21 cellular contexts compared by ENCODE assay signal in the genomic region with DNA sequence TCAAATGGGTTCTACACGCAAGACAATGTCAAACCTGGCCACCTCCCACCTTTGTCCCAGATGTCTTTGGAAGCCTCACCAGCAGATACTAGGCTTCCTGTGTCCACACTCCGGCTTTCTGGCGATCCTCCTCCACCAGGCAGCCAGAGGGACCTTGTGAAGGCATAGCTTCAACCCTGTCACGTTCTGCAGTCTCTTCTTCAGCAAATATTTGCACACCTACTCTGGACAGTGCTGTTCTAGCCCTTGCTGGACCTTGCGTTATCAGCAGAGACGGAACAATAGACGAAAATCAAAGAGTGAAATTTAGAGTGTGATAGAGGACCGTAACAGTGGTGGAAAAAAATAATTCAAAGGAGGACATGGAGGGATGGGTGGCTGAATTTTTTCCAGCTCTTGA. TPM values are rescaled to one million over a fixed set of nuclear protein-coding genes. Genes with fewer than 3 reads are reported as not detected.
DNase-seq lines count a peak whose midpoint lies in the region; ATAC-seq, FAIRE-seq and TF ChIP-seq lines count a peak whose summit lies in the region.
"Had no signal": no experiment of that assay in that cellular context is flagged by ENCODE, and none has a peak within 500 bp of the region (broad histone marks: within the 10 kb centered on the region; RNA-seq: fewer than 3 reads in every experiment).

No MANE protein-coding gene starts in this region.

- no peak overlapping the region for H3K4me3 Mint-ChIP-seq in progenitor cell of endocrine pancreas (ENCODE audit: low read depth)
- H3K4me3 Mint-ChIP-seq: CD4-positive, alpha-beta memory T cell had no signal

- H3K4me2 ChIP-seq in H1 (ENCODE audit: insufficient read depth in 1 of 2, low read depth in 2 of 2, low read length in 2 of 2) (no peak overlapping the region), mesendoderm (ENCODE audit: low read length) (no peak overlapping the region)

- H3K79me1 ChIP-seq in H1 (ENCODE audit: low read depth, low read length) (no peaks in the 10 kb centered on the region), mesendoderm (ENCODE audit: low read length) (no peaks in the 10 kb centered on the region)

- 0 out of 7 replicates have a peak, but pooled peaks cover 0 to 1% (median 0%) of the 10 kb centered on the region in 4 experiments for H3K27me3 ChIP-seq in H1 (replicated peaks in 1 of 4; ENCODE audit: control insufficient read depth in 3 of 4, extremely low read depth in 1 of 4, insufficient read depth in 3 of 4, low read length in 3 of 4)
- no peaks in the 10 kb centered on the region for H3K27me3 ChIP-seq in mesendoderm (ENCODE audit: insufficient read depth, low read length, poor library complexity)
- no peaks in the 10 kb centered on the region for H3K27me3 ChIP-seq in testis

- H3K4me1 ChIP-seq in H1 (replicated peaks in 1 of 4; ENCODE audit: control insufficient read depth in 3 of 4, insufficient read depth in 4 of 4, low read length in 3 of 4) (peaks cover 7 to 17% (median 9%) of the 10 kb centered on the region in 4 experiments), mesendoderm (ENCODE audit: control insufficient read depth, low read depth, low read length) (peaks cover 7% of the 10 kb centered on the region), testis (no peaks in the 10 kb centered on the region)

- TF ChIP-seq RAD21 in H1 (IDR thresholded peaks at IDR 0.05 in 1 of 2, conservative IDR thresholded peaks at IDR 0.05 in 1 of 2; ENCODE audit: low read depth in 2 of 2, low read length in 2 of 2), result no peak

- TF ChIP-seq POLR2A in H1 (IDR thresholded peaks at IDR 0.05; ENCODE audit: control extremely low read depth in 1 of 2, low read depth in 2 of 2, low read length in 2 of 2) (no peak), testis (IDR thresholded peaks at IDR 0.05) (no peak)

- peak; percentile 73 for FAIRE-seq in HTR-8/SVneo (lab: Jason Lieb, UNC)
- no peak for FAIRE-seq in H1 (lab: Jason Lieb, UNC)
- FAIRE-seq: A204.1 had no signal

- no peak overlapping the region for H3K18ac ChIP-seq in H1 (ENCODE audit: extremely low read depth, low read length)
- no peak overlapping the region for H3K18ac ChIP-seq in mesendoderm (ENCODE audit: low read length)

- H3K36me3 Mint-ChIP-seq in progenitor cell of endocrine pancreas (ENCODE audit: insufficient read depth), result peaks cover 1% of the 10 kb centered on the region
- H3K36me3 Mint-ChIP-seq: CD4-positive, alpha-beta memory T cell had no signal

- H3K4me3 ChIP-seq in H1 (ENCODE audit: extremely low read depth in 1 of 4, insufficient read depth in 2 of 4, low read depth in 3 of 4, low read length in 4 of 4) (no peak overlapping the region), mesendoderm (ENCODE audit: low read length) (no peak overlapping the region), testis (no peak overlapping the region)

- H3K23ac ChIP-seq in H1 (ENCODE audit: insufficient read length) (no peak overlapping the region), mesendoderm (ENCODE audit: low read length) (no peak overlapping the region)

- no peaks in the 10 kb centered on the region for H3K9me3 Mint-ChIP-seq in progenitor cell of endocrine pancreas (ENCODE audit: low read depth)
- H3K9me3 Mint-ChIP-seq: CD4-positive, alpha-beta memory T cell had no signal

- H4K8ac ChIP-seq in H1 (ENCODE audit: extremely low read depth, insufficient read depth, low read length) (no peak overlapping the region; the same call in 1 of the 2 replicates), mesendoderm (ENCODE audit: low read depth, low read length) (no peak overlapping the region)

- DNase-seq in HTR-8/SVneo (ENCODE audit: insufficient read length, low spot score) (no peak), H1 (ENCODE audit: low read depth in 1 of 2, low spot score in 2 of 2) (no peak), mesendoderm (no peak), progenitor cell of endocrine pancreas (ENCODE audit: low spot score, unreplicated experiment) (no peak), HUDEP-2 (lab: John Stamatoyannopoulos, UW; ENCODE audit: unreplicated experiment in 76 of 76) (no peak), testis (no peak), NCI-H2029 (lab: John Stamatoyannopoulos, UW) (no peak)
- DNase-seq: C1 segment of cervical spinal cord; CD4-positive, alpha-beta memory T cell; DMS 273 treated with DMSO at 0.1 percent for 48 hours; H7; NCI-H1092; NCI-H1436; NCI-H187; NCI-H2171 treated with DMSO at 0.1 percent for 48 hours; NCI-H524 treated with DMSO at 0.1 percent for 48 hours; NCI-H774; PC-3 had no signal

- H3K14ac ChIP-seq in H1 (ENCODE audit: insufficient read length), result no peak overlapping the region

- H3K4ac ChIP-seq in H1 (replicated peaks; ENCODE audit: insufficient read length, low read depth, low read length) (no peak overlapping the region), mesendoderm (ENCODE audit: low read depth, low read length) (no peak overlapping the region)

- H3K23me2 ChIP-seq in H1 (ENCODE audit: low read depth, low read length), result no peaks in the 10 kb centered on the region

- H3K9me3 ChIP-seq in H1 (ENCODE audit: insufficient read depth in 2 of 2, low read depth in 1 of 2, low read length in 1 of 2), result no peaks in the 10 kb centered on the region
- H3K9me3 ChIP-seq in testis, result no peaks in the 10 kb centered on the region

- CTCF ChIA-PET in H1 (lab: Charles Lee; ENCODE audit: partially characterized antibody), result interaction anchor here (0.6 to 4.2 kb wide), 3 partner anchors 15 to 46 kb away, joined by 4 to 22 read pairs (median 12); no protein-coding TSS in a partner anchor

- peaks cover 34% of the 10 kb centered on the region for H3K4me1 Mint-ChIP-seq in progenitor cell of endocrine pancreas (ENCODE audit: low read depth)
- H3K4me1 Mint-ChIP-seq: CD4-positive, alpha-beta memory T cell had no signal

- H4K91ac ChIP-seq in H1 (replicated peaks; ENCODE audit: insufficient read length, low read length), result no peak overlapping the region

- H2BK12ac ChIP-seq in H1 (ENCODE audit: low read depth, low read length), result no peak overlapping the region

- no peaks in the 10 kb centered on the region for H4K20me1 ChIP-seq in H1 (replicated peaks in 1 of 2; ENCODE audit: control insufficient read depth in 1 of 2, insufficient read depth in 2 of 2, low read length in 2 of 2)

- H4K5ac ChIP-seq in H1 (ENCODE audit: insufficient read length, low read depth, low read length) (no peak overlapping the region), mesendoderm (ENCODE audit: low read length) (no peak overlapping the region)

- POLR2A ChIA-PET in H1 (lab: Charles Lee; ENCODE audit: partially characterized antibody), result interaction anchor here (1.3 kb wide), 1 partner anchor 24 kb away, joined by 3 read pairs; no protein-coding TSS in a partner anchor

- H3K27me3 Mint-ChIP-seq in progenitor cell of endocrine pancreas, result peaks cover 57% of the 10 kb centered on the region

- no peak overlapping the region for H2BK20ac ChIP-seq in H1 (ENCODE audit: low read length)

- H3K56ac ChIP-seq in H1 (replicated peaks; ENCODE audit: insufficient read length, low read depth, low read length) (no peak overlapping the region), mesendoderm (ENCODE audit: low read length) (peak overlapping the region; percentile 56)

- H2BK5ac ChIP-seq in H1 (ENCODE audit: low read depth, low read length) (no peak overlapping the region), mesendoderm (ENCODE audit: low read length) (no peak overlapping the region)

- H3K27ac ChIP-seq in H1 (ENCODE audit: low read depth, low read length), result no peak overlapping the region
- H3K27ac ChIP-seq in mesendoderm (ENCODE audit: low read depth, low read length), result no peak overlapping the region
- no peak overlapping the region for H3K27ac ChIP-seq in testis

- intact Hi-C loops in testis (cut with DNase I; ENCODE audit: low total_unique reads), result no loop called here

- no peak for ATAC-seq in HG03095 (IDR thresholded peaks at IDR 0.05; ENCODE audit: unreplicated experiment)
- ATAC-seq: PC-3, SK-N-SH treated with all-trans-retinoic acid at 6 μM for 48 hours had no signal

- H2BK15ac ChIP-seq in H1 (ENCODE audit: low read length), result 0 out of 2 replicates have a peak overlapping the region, but pooled peaks have one; percentile 1
- H2BK15ac ChIP-seq in mesendoderm (replicated peaks; ENCODE audit: low read depth), result no peak overlapping the region

- TF ChIP-seq EP300 in H1 (IDR thresholded peaks at IDR 0.05; ENCODE audit: borderline replicate concordance in 1 of 2, low read depth in 2 of 2, low read length in 2 of 2), result no peak

- H2BK120ac ChIP-seq in H1 (replicated peaks; ENCODE audit: low read depth, low read length) (no peak overlapping the region), mesendoderm (ENCODE audit: low read depth, low read length) (no peak overlapping the region)

- TF ChIP-seq CTCF in H1 (IDR thresholded peaks at IDR 0.05; ENCODE audit: control extremely low read depth in 1 of 3, insufficient read depth in 1 of 3, low read depth in 1 of 3, low read length in 3 of 3), result no peak
- no peak for TF ChIP-seq CTCF in progenitor cell of endocrine pancreas (IDR thresholded peaks at IDR 0.05; ENCODE audit: unreplicated experiment)
- no peak for TF ChIP-seq CTCF in testis (IDR thresholded peaks at IDR 0.05)

- no peak overlapping the region for H2AFZ ChIP-seq in H1 (ENCODE audit: low read length)

- 83% methylated on average over 8 of the region's 8 CpGs; no CpG with 5 or more reads in 1 of the 2 experiments for WGBS in H1 (ENCODE audit: extremely low coverage in 1 of 2, insufficient coverage in 1 of 2, insufficient read length in 1 of 2, insufficient replicate concordance in 2 of 2, low coverage in 1 of 2, low lambda C conversion rate in 2 of 2, missing lambda C conversion rate in 1 of 2), 2 experiments
- WGBS in mesendoderm (ENCODE audit: extremely low coverage, insufficient coverage, low lambda C conversion rate), result no CpG with 5 or more reads among the region's 8 CpGs
- WGBS in testis, 2 donors, result 91 to 93% methylated on average over 8 of the region's 8 CpGs

- peak overlapping the region; percentile 19 for H3K27ac Mint-ChIP-seq in progenitor cell of endocrine pancreas

- no peaks in the 10 kb centered on the region for H3K36me3 ChIP-seq in H1 (ENCODE audit: control insufficient read depth in 2 of 4, insufficient read depth in 4 of 4, low read length in 3 of 4)
- no peaks in the 10 kb centered on the region for H3K36me3 ChIP-seq in mesendoderm (ENCODE audit: control insufficient read depth, insufficient read depth, low read length)
- no peaks in the 10 kb centered on the region for H3K36me3 ChIP-seq in testis (ENCODE audit: low read depth, missing control alignments)

- H3K79me2 ChIP-seq in H1 (ENCODE audit: control insufficient read depth in 1 of 2, insufficient read depth in 2 of 2, low read length in 2 of 2), result no peaks in the 10 kb centered on the region
- H3K79me2 ChIP-seq in mesendoderm (ENCODE audit: control insufficient read depth, insufficient read depth, low read length), result no peaks in the 10 kb centered on the region

- H2AK5ac ChIP-seq in H1 (ENCODE audit: low read depth, low read length) (no peak overlapping the region), mesendoderm (ENCODE audit: low read length) (no peak overlapping the region)

- H3K9ac ChIP-seq in H1 (replicated peaks in 1 of 4; ENCODE audit: extremely low read depth in 1 of 4, low read depth in 3 of 4, low read length in 3 of 4), result no peak overlapping the region
- H3K9ac ChIP-seq in mesendoderm (ENCODE audit: low read length), result no peak overlapping the region

RNA-seq across cellular contexts. Expression of a gene that starts 38.5 kb away (rescaled TPM):
- total RNA-seq in H1 (2021; fragmentation: NEBNext Ultra II Directional; extraction: Animal tissue kit (Norgen Biotek cat#: 25700)), result 5.3 and 7.1 TPM in 2 replicates
- polyA plus RNA-seq in H1 (2011; rRNA removed), result 2.1 and 3.8 TPM in 2 replicates
- 4.4 TPM for polyA plus RNA-seq in H1 (2011; cell fraction: cytosol; rRNA removed)
- 11.5 TPM for polyA plus RNA-seq in H1 (2011; cell fraction: nucleus; rRNA removed)
- polyA plus RNA-seq in H1 (2012, experiment 1 of 2), result 2.1 to 3.7 TPM (median 2.8 TPM) in 4 replicates
- 1.6 TPM for polyA plus RNA-seq in H1 (2012, experiment 2 of 2)
- polyA plus RNA-seq in H1 (2013, experiment 1 of 2), result 4.3 TPM
- polyA plus RNA-seq in H1 (2013, experiment 2 of 2), result 4.4 TPM
- 3.3 and 3.9 TPM in 2 replicates for polyA minus RNA-seq in H1 (2011; rRNA and poly(A)+ RNA removed)
- polyA minus RNA-seq in H1 (2011; cell fraction: cytosol; rRNA and poly(A)+ RNA removed), result 4.9 TPM
- 7.5 TPM for polyA minus RNA-seq in H1 (2011; cell fraction: nucleus; rRNA and poly(A)+ RNA removed)
- polyA plus RNA-seq in mesendoderm (2013, experiment 1 of 2), result 13.8 TPM
- 14.1 TPM for polyA plus RNA-seq in mesendoderm (2013, experiment 2 of 2)
- 27.6 and 34.5 TPM in 2 replicates for total RNA-seq in progenitor cell of endocrine pancreas
- total RNA-seq in testis, result 100 to 1,000 TPM; 137 to 185 TPM
- polyA plus RNA-seq in testis (ENCODE audit: insufficient read depth, low read depth, low replicate concordance), result 105 TPM
- polyA plus RNA-seq: CD4-positive, alpha-beta memory T cell had no signal
